Comparison of ENCODE assay signal across 29 cellular contexts in the genomic region with DNA sequence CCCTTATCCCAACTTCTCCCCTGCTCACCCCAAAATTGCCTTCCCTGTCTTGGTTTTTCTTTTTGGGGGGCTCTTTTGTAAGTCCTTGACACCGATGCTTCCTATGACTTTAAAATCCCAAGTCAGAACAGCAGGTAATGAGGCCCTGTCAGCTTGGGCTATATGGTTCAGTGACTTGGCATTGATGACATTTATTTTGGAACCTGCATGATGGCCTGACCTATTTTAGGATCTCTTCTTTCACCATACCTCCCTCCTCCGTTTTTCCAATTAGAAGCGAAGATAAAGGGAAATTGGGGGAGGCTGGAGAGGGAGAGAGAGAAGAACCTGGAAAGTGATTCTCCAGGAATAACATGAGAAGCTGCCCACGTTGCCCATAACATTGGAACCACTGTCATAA.
"Had no signal": no experiment of that assay in that cellular context is flagged by ENCODE, and none has a peak within 500 bp of the region (broad histone marks: within the 10 kb centered on the region; RNA-seq: fewer than 3 reads in every experiment).

No MANE protein-coding gene starts in this region.

- H3K36me3 ChIP-seq: left lung, lower lobe of right lung, neural progenitor cell, neutrophil, right atrium auricular region, right lobe of liver, stomach, thyroid gland, upper lobe of right lung had no signal

- DNase-seq: hypothalamus; immature natural killer cell; kidney; left colon; left lung; lower lobe of right lung; mammary epithelial cell; mesenchymal stem cell; naive B cell; natural killer cell; nephron progenitor cell; occipital lobe; psoas muscle; right lobe of liver; stimulated activated CD4-positive, alpha-beta T cell treated with anti-CD3 and anti-CD28 coated beads, Interleukin-15, amount 100 ng/mL, for 24 hours; stimulated activated CD4-positive, alpha-beta T cell treated with anti-CD3 and anti-CD28 coated beads, Interleukin-2, amount 100 ng/mL, for 24 hours; stimulated activated CD4-positive, alpha-beta T cell treated with anti-CD3 and anti-CD28 coated beads, Interleukin-4, amount 100 ng/mL, for 1 hour; stimulated activated naive B cell treated with anti-CD40 and anti-IgM and Interleukin-4, amounts not matched to agents 10 μg/mL and 1 μg/mL and 100 μg/mL, for 72 hours; stimulated activated naive CD8-positive, alpha-beta T cell treated with anti-CD3 and anti-CD28 coated beads, Interleukin-15, Interleukin-2, amounts not matched to agents 100 U/mL and 50 U/mL, for 24 hours; stomach; testis; thyroid gland; trophoblast cell; upper lobe of right lung had no signal

- H3K9me3 ChIP-seq: left lung, lower lobe of right lung, neutrophil, psoas muscle, right atrium auricular region, right lobe of liver, stomach, testis, thyroid gland, upper lobe of right lung had no signal

- H3K4me3 ChIP-seq: left lung, lower lobe of right lung, neural progenitor cell, psoas muscle, right atrium auricular region, right lobe of liver, smooth muscle cell, stomach, testis, thyroid gland, upper lobe of right lung had no signal

- H3K4me1 ChIP-seq: lower lobe of right lung, neural progenitor cell, psoas muscle, testis, thyroid gland, upper lobe of right lung had no signal

- H3K27ac ChIP-seq: left lung, lower lobe of right lung, neural progenitor cell, neutrophil, parathyroid adenoma, psoas muscle, right atrium auricular region, right lobe of liver, stomach, testis, thyroid gland, upper lobe of right lung had no signal

- H3K27me3 ChIP-seq: left lung, neural progenitor cell, neutrophil, right atrium auricular region, right lobe of liver, stomach, testis, thyroid gland, upper lobe of right lung had no signal
